8 cellular contexts compared by ENCODE assay signal in genomic region chr20:44738779-44739477, GRCh38. TPM values are rescaled to one million over a fixed set of nuclear protein-coding genes. Genes with fewer than 3 reads are reported as not detected.
DNase-seq lines count a peak whose midpoint lies in the region; ATAC-seq and TF ChIP-seq lines count a peak whose summit lies in the region.

No MANE protein-coding gene starts in this region.

- in situ Hi-C loops in astrocyte of the cerebellum (cut with HindIII; ENCODE audit: low sequenced_read_pairs) = loop anchor here (10.0 kb wide), 2 partner anchors 74 to 344 kb away; no protein-coding TSS in a partner anchor

- TF ChIP-seq CTCF in astrocyte of the cerebellum (IDR thresholded peaks at IDR 0.05; ENCODE audit: low read depth, low read length, missing control alignments) (no peak), progenitor cell of endocrine pancreas (IDR thresholded peaks at IDR 0.05; ENCODE audit: unreplicated experiment) (no peak)

- H3K4me1 Mint-ChIP-seq in progenitor cell of endocrine pancreas (ENCODE audit: low read depth) = peaks cover 4% of the 10 kb centered on the region

- H3K4me3 Mint-ChIP-seq in progenitor cell of endocrine pancreas (ENCODE audit: low read depth) = no peak overlapping the region

- peaks cover 9% of the 10 kb centered on the region for H3K9me3 Mint-ChIP-seq in progenitor cell of endocrine pancreas (ENCODE audit: low read depth)

- no peak overlapping the region for H3K27ac Mint-ChIP-seq in progenitor cell of endocrine pancreas

- H3K36me3 Mint-ChIP-seq in progenitor cell of endocrine pancreas (ENCODE audit: insufficient read depth) = peaks cover 1% of the 10 kb centered on the region

- ATAC-seq in GM18870 (IDR thresholded peaks at IDR 0.05; ENCODE audit: unreplicated experiment) = no peak

- DNase-seq in EL = peak; percentile 73
- DNase-seq in Jurkat, Clone E6-1 (ENCODE audit: low read depth, low spot score) = peak; percentile 82
- DNase-seq in RPMI7951 (ENCODE audit: low read depth) = peak; percentile 74
- peak; percentile 37 for DNase-seq in astrocyte of the cerebellum (ENCODE audit: low read depth)
- DNase-seq in hepatic stellate cell (ENCODE audit: low spot score) = peak; percentile 82
- DNase-seq in stimulated activated CD4-positive, alpha-beta T cell treated with anti-CD3 and anti-CD28 coated beads, Interleukin-1b, Interleukin-23, amount 100 ng/mL, for 48 hours = peak; percentile 47
- no peak for DNase-seq in progenitor cell of endocrine pancreas (ENCODE audit: low spot score, unreplicated experiment)

- H3K27me3 Mint-ChIP-seq in progenitor cell of endocrine pancreas = peaks cover 31% of the 10 kb centered on the region

- H3K4me3 ChIP-seq in Jurkat, Clone E6-1 (ENCODE audit: low read length) = peak overlapping the region; percentile 50
- H3K4me3 ChIP-seq in astrocyte of the cerebellum (ENCODE audit: low read depth, low read length) = no peak overlapping the region

RNA-seq across cellular contexts. Expression of gene KCNK15, which starts 6.7 kb away (rescaled TPM):
- polyA plus RNA-seq in Jurkat, Clone E6-1 (2012; ENCODE audit: insufficient read depth, insufficient read length) = not detected
- total RNA-seq in RPMI7951 (2014; rRNA removed; shearing (Covaris generic)) = not detected in 2 replicates
- total RNA-seq in progenitor cell of endocrine pancreas = 0.22 and 0.27 TPM in 2 replicates

RNA-seq across cellular contexts. Expression of gene CCN5, which starts 23.8 kb away (rescaled TPM):
- polyA plus RNA-seq in Jurkat, Clone E6-1 (2012; ENCODE audit: insufficient read depth, insufficient read length) = not detected
- total RNA-seq in RPMI7951 (2014; rRNA removed; shearing (Covaris generic)) = not detected in 2 replicates
- not detected in 2 replicates for total RNA-seq in progenitor cell of endocrine pancreas
